ENCODE assay signal across 15 cellular contexts in the genomic region with DNA sequence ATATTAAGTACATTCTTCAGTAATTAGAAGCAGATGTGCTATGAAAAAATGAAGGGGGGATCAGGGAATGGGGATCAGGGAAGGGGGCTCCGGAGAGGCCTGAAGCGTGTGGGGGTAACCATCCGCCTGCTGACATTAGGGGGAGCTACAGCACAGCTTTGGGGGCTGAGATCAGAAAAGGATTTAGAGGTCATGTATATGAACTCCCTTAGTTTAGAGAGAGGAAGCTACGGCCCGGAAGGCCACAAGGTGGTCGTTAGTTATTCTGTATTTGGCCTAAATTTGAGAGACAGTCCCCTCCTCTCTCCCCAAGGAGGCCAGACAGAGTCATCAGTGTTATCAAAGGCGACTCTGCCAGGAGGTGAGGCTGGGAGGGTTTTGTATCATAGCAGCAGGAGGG. TPM values are rescaled to one million over a fixed set of nuclear protein-coding genes. Genes with fewer than 3 reads are reported as not detected.
DNase-seq lines count a peak whose midpoint lies in the region; TF ChIP-seq lines count a peak whose summit lies in the region.
"Had no signal": no experiment of that assay in that cellular context is flagged by ENCODE, and none has a peak within 500 bp of the region (broad histone marks: within the 10 kb centered on the region; RNA-seq: fewer than 3 reads in every experiment).

No MANE protein-coding gene starts in this region.

- H3K4me1 ChIP-seq in osteoblast (ENCODE audit: insufficient read depth, low read length): no peaks in the 10 kb centered on the region

- H3K27ac ChIP-seq in osteoblast (ENCODE audit: low read depth, low read length): no peak overlapping the region
- H3K27ac ChIP-seq: SK-N-MC, spleen had no signal

- DNase-seq in NCI-H748 (lab: John Stamatoyannopoulos, UW; ENCODE audit: unreplicated experiment): peak; percentile 9
- no peak for DNase-seq in NCI-H748 treated with DMSO at 0.1 percent for 48 hours (lab: John Stamatoyannopoulos, UW)
- DNase-seq in NAMALWA (ENCODE audit: low spot score): peak; percentile 39
- DNase-seq in choroid plexus epithelial cell (ENCODE audit: low read depth): no peak
- no peak for DNase-seq in osteoblast (ENCODE audit: insufficient read length, low spot score, missing footprints)
- no peak for DNase-seq in Ammon's horn (ENCODE audit: low spot score)
- no peak for DNase-seq in hepatic stellate cell (ENCODE audit: low spot score)
- DNase-seq in MV-4-11 (lab: John Stamatoyannopoulos, UW): no peak
- DNase-seq: ACHN; activated CD4-positive, alpha-beta T cell treated with anti-CD3 and anti-CD28 coated beads, Interleukin-2, amount 10 ng/mL, durations not matched to agents 24 days and 14 days; activated gamma-delta T cell; DMS53; naive thymus-derived CD4-positive, alpha-beta T cell; spleen had no signal

- H3K4me3 ChIP-seq in choroid plexus epithelial cell (ENCODE audit: low read depth, low read length) (no peak overlapping the region), osteoblast (ENCODE audit: insufficient read depth, low read length) (no peak overlapping the region)
- H3K4me3 ChIP-seq: SK-N-MC, spleen had no signal

- no peaks in the 10 kb centered on the region for H3K9me3 ChIP-seq in osteoblast (ENCODE audit: low read depth, low read length)
- H3K9me3 ChIP-seq: spleen had no signal

- H3K36me3 ChIP-seq in osteoblast (ENCODE audit: insufficient read depth, low read length): no peaks in the 10 kb centered on the region
- H3K36me3 ChIP-seq: spleen had no signal

- no peak overlapping the region for H3K4me2 ChIP-seq in osteoblast (ENCODE audit: insufficient read depth, low read length)

- H2AFZ ChIP-seq in osteoblast (ENCODE audit: low read length): no peak overlapping the region

- H4K20me1 ChIP-seq in osteoblast (ENCODE audit: insufficient read depth, low read length): no peaks in the 10 kb centered on the region

- TF ChIP-seq CTCF in choroid plexus epithelial cell (conservative IDR thresholded peaks at IDR 0.05; ENCODE audit: low read depth, low read length) (peak; percentile 29), osteoblast (IDR thresholded peaks at IDR 0.05; ENCODE audit: extremely low read depth, low read depth, low read length) (peak; percentile 14)

- peaks cover 4% of the 10 kb centered on the region for H3K27me3 ChIP-seq in osteoblast (ENCODE audit: insufficient read depth, low read length)
- H3K27me3 ChIP-seq: spleen had no signal

- H3K79me2 ChIP-seq in osteoblast (ENCODE audit: insufficient read depth, low read length): no peaks in the 10 kb centered on the region

RNA-seq across cellular contexts. Expression of gene CLYBL, which starts 6.2 kb away (rescaled TPM):
- 1.1 and 1.2 TPM in 2 replicates for total RNA-seq in osteoblast

Comparison
In these comparisons a context has a peak if more than half of its experiments do, and no peak if none do; other contexts are left out.
1. DNase-seq: peak in NCI-H748 (single experiment) and NAMALWA (single experiment); none in NCI-H748 treated with DMSO at 0.1 percent for 48 hours (single experiment), choroid plexus epithelial cell (single experiment), osteoblast (single experiment), Ammon's horn (single experiment), hepatic stellate cell (single experiment) and MV-4-11 (single experiment).